Comparison of ENCODE assay signal across 1 cellular context in the genomic region with DNA sequence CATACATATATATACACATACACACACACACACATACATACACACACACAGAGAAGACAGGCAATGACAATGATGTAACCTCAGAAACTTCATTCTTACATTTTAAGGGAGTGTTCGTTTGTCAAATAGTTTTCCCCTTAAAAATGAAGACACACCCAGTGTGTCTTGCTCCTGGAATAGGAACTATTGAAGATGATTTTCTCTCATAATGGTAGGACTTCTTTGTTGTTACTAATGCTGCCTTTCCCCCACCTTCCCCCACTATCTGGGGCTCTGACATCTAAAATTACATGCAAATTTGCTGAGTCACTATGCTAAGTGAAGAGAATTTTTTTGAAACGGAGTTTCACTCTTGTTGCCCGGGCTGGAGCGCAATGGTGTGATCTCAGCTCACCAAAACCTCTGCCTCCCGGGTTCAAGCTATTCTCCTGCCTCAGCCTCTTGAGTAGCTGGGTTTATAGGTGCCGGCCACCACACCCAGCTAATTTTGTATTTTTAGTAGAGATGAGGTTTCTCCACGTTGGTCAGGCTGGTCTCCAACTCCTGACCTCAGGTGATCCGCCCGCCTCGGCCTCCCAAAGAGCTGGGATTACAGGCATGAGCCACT.
TF ChIP-seq lines count a peak whose summit lies in the region.
"Not testable (repeated sequence)": the region's sequence is repeated elsewhere in the genome, so short reads cannot be mapped to it uniquely, and the experiment has no call there.

No MANE protein-coding gene starts in this region.

TF ChIP-seq in K562, 482 proteins besides CTCF, POLR2A, EP300 and RAD21 (continued from another document and continues in another):
- peak; percentile 42; the same call in 1 of the 2 replicates for TF ChIP-seq TAF7 (tag; IDR thresholded peaks at IDR 0.05)
- TF ChIP-seq, protein P1, sequence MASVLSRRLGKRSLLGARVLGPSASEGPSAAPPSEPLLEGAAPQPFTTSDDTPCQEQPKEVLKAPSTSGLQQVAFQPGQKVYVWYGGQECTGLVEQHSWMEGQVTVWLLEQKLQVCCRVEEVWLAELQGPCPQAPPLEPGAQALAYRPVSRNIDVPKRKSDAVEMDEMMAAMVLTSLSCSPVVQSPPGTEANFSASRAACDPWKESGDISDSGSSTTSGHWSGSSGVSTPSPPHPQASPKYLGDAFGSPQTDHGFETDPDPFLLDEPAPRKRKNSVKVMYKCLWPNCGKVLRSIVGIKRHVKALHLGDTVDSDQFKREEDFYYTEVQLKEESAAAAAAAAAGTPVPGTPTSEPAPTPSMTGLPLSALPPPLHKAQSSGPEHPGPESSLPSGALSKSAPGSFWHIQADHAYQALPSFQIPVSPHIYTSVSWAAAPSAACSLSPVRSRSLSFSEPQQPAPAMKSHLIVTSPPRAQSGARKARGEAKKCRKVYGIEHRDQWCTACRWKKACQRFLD (CRISPR knock-in tag; IDR thresholded peaks at IDR 0.05), result 0 out of 2 replicates have a peak, but pooled peaks have one; percentile 25
- peak; percentile 98 for TF ChIP-seq BACH1 (tag; IDR thresholded peaks at IDR 0.05)
- 0 out of 2 replicates have a peak, but pooled peaks have one; percentile 15 for TF ChIP-seq MYC (IDR thresholded peaks at IDR 0.05; ENCODE audit: low read depth, low read length)
- not testable (repeated sequence) for TF ChIP-seq MYC (CRISPR knock-in tag; IDR thresholded peaks at IDR 0.05; ENCODE audit: borderline replicate concordance, low read depth); ATF1 (CRISPR knock-in tag; IDR thresholded peaks at IDR 0.05); NR2C1 (IDR thresholded peaks at IDR 0.05)
- peak; percentile 99 for TF ChIP-seq NFE2 (IDR thresholded peaks at IDR 0.05; ENCODE audit: low read depth)
- TF ChIP-seq, protein P2, sequence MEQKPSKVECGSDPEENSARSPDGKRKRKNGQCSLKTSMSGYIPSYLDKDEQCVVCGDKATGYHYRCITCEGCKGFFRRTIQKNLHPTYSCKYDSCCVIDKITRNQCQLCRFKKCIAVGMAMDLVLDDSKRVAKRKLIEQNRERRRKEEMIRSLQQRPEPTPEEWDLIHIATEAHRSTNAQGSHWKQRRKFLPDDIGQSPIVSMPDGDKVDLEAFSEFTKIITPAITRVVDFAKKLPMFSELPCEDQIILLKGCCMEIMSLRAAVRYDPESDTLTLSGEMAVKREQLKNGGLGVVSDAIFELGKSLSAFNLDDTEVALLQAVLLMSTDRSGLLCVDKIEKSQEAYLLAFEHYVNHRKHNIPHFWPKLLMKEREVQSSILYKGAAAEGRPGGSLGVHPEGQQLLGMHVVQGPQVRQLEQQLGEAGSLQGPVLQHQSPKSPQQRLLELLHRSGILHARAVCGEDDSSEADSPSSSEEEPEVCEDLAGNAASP (IDR thresholded peaks at IDR 0.05), result peak; percentile 82
- 0 out of 4 replicates have a peak, but pooled peaks of 1 of the 2 experiments have one; percentile 42 for TF ChIP-seq HDAC1 (IDR thresholded peaks at IDR 0.05)
- peak; percentile 41; the same call in 1 of the 2 replicates for TF ChIP-seq ATF1 (tag; IDR thresholded peaks at IDR 0.05)
- TF ChIP-seq RNF2 (IDR thresholded peaks at IDR 0.05), result peak; percentile 64; the same call in 1 of the 2 replicates
- TF ChIP-seq, protein P3, sequence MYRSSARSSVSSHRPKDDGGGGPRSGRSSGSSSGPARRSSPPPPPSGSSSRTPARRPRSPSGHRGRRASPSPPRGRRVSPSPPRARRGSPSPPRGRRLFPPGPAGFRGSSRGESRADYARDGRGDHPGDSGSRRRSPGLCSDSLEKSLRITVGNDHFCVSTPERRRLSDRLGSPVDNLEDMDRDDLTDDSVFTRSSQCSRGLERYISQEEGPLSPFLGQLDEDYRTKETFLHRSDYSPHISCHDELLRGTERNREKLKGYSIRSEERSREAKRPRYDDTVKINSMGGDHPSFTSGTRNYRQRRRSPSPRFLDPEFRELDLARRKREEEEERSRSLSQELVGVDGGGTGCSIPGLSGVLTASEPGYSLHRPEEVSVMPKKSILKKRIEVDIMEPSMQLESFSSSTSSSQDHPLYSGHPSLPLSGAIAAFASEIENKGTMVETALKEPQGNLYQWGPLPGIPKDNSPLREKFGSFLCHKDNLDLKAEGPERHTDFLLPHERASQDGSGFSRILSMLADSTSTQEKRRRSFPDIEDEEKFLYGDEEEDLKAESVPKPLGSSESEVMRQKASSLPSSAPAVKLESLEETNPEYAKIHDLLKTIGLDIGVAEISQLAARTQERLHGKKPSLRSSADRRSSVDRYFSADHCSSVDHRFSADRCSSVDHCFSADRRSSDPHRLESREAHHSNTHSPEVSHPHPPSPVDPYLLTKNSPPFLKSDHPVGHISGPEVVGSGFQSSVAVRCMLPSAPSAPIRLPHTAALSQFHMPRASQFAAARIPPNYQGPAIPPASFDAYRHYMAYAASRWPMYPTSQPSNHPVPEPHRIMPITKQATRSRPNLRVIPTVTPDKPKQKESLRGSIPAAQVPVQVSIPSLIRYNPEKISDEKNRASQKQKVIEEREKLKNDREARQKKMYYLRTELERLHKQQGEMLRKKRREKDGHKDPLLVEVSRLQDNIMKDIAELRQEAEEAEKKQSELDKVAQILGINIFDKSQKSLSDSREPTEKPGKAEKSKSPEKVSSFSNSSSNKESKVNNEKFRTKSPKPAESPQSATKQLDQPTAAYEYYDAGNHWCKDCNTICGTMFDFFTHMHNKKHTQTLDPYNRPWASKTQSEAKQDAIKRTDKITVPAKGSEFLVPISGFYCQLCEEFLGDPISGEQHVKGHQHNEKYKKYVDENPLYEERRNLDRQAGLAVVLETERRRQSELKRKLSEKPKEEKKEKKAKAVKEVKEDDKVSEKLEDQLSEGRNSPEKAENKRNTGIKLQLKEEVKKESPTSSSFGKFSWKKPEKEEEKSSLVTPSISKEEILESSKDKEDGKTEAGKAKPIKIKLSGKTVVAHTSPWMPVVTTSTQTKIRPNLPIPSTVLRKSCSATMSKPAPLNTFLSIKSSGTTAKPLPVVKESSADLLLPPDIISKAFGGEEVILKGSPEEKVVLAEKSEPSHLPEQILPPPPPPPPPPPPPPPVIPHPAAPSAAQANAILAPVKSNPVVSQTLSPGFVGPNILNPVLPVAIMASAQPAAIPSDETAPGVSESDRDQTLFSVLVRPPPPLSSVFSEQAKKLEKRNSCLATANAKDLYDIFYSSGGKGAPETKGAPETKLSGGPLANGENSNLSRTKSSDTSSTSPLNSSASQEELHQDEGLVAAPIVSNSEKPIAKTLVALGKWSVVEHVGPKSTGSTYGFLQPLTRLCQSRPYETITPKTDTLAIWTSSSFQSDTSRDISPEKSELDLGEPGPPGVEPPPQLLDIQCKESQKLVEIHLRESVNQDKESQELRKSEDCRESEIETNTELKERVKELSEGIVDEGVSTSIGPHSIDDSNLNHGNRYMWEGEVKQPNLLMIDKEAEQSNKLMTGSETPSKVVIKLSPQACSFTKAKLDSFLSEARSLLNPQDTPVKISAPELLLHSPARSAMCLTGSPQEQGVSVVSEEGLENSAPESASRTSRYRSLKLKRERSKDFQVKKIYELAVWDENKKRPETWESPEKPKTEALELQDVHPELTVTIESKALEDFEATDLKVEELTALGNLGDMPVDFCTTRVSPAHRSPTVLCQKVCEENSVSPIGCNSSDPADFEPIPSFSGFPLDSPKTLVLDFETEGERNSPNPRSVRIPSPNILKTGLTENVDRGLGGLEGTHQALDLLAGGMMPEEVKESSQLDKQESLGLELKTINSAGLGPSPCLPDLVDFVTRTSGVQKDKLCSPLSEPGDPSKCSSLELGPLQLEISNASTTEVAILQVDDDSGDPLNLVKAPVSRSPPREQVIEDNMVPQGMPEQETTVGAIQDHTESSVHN (IDR thresholded peaks at IDR 0.05; ENCODE audit: borderline replicate concordance in 1 of 2, low read depth in 1 of 2), result 0 out of 4 replicates have a peak, but pooled peaks of 1 of the 2 experiments have one; percentile 39
- peak; percentile 29 for TF ChIP-seq TAF9B (IDR thresholded peaks at IDR 0.05; ENCODE audit: partially characterized antibody)
- TF ChIP-seq L3MBTL2 (IDR thresholded peaks at IDR 0.05), result peak; percentile 30; the same call in 1 of the 2 replicates
- TF ChIP-seq, protein P4, sequence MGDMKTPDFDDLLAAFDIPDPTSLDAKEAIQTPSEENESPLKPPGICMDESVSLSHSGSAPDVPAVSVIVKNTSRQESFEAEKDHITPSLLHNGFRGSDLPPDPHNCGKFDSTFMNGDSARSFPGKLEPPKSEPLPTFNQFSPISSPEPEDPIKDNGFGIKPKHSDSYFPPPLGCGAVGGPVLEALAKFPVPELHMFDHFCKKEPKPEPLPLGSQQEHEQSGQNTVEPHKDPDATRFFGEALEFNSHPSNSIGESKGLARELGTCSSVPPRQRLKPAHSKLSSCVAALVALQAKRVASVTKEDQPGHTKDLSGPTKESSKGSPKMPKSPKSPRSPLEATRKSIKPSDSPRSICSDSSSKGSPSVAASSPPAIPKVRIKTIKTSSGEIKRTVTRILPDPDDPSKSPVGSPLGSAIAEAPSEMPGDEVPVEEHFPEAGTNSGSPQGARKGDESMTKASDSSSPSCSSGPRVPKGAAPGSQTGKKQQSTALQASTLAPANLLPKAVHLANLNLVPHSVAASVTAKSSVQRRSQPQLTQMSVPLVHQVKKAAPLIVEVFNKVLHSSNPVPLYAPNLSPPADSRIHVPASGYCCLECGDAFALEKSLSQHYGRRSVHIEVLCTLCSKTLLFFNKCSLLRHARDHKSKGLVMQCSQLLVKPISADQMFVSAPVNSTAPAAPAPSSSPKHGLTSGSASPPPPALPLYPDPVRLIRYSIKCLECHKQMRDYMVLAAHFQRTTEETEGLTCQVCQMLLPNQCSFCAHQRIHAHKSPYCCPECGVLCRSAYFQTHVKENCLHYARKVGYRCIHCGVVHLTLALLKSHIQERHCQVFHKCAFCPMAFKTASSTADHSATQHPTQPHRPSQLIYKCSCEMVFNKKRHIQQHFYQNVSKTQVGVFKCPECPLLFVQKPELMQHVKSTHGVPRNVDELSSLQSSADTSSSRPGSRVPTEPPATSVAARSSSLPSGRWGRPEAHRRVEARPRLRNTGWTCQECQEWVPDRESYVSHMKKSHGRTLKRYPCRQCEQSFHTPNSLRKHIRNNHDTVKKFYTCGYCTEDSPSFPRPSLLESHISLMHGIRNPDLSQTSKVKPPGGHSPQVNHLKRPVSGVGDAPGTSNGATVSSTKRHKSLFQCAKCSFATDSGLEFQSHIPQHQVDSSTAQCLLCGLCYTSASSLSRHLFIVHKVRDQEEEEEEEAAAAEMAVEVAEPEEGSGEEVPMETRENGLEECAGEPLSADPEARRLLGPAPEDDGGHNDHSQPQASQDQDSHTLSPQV (IDR thresholded peaks at IDR 0.05), result peak; percentile 89; the same call in 1 of the 2 replicates
- TF ChIP-seq, protein P5, sequence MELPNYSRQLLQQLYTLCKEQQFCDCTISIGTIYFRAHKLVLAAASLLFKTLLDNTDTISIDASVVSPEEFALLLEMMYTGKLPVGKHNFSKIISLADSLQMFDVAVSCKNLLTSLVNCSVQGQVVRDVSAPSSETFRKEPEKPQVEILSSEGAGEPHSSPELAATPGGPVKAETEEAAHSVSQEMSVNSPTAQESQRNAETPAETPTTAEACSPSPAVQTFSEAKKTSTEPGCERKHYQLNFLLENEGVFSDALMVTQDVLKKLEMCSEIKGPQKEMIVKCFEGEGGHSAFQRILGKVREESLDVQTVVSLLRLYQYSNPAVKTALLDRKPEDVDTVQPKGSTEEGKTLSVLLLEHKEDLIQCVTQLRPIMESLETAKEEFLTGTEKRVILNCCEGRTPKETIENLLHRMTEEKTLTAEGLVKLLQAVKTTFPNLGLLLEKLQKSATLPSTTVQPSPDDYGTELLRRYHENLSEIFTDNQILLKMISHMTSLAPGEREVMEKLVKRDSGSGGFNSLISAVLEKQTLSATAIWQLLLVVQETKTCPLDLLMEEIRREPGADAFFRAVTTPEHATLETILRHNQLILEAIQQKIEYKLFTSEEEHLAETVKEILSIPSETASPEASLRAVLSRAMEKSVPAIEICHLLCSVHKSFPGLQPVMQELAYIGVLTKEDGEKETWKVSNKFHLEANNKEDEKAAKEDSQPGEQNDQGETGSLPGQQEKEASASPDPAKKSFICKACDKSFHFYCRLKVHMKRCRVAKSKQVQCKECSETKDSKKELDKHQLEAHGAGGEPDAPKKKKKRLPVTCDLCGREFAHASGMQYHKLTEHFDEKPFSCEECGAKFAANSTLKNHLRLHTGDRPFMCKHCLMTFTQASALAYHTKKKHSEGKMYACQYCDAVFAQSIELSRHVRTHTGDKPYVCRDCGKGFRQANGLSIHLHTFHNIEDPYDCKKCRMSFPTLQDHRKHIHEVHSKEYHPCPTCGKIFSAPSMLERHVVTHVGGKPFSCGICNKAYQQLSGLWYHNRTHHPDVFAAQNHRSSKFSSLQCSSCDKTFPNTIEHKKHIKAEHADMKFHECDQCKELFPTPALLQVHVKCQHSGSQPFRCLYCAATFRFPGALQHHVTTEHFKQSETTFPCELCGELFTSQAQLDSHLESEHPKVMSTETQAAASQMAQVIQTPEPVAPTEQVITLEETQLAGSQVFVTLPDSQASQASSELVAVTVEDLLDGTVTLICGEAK (IDR thresholded peaks at IDR 0.05), result 0 out of 2 replicates have a peak, but pooled peaks have one; percentile 18
- TF ChIP-seq, protein P5 (CRISPR knock-in tag; IDR thresholded peaks at IDR 0.05), result not testable (repeated sequence)
- TF ChIP-seq NCOA1 (IDR thresholded peaks at IDR 0.05; ENCODE audit: low read depth), result 0 out of 2 replicates have a peak, but pooled peaks have one; percentile 39
- TF ChIP-seq SUPT5H (IDR thresholded peaks at IDR 0.05), result peak; percentile 40; the same call in 1 of the 2 replicates
- TF ChIP-seq NR2C1 (tag; IDR thresholded peaks at IDR 0.05), result peak; percentile 61; the same call in 1 of the 2 replicates
- peak; percentile 66; the same call in 1 of the 2 replicates for TF ChIP-seq ZNF175 (CRISPR knock-in tag; IDR thresholded peaks at IDR 0.05; ENCODE audit: low read depth)
- 0 out of 4 replicates have a peak, but pooled peaks of 1 of the 2 experiments have one; percentile 30 for TF ChIP-seq SRF (CRISPR knock-in tag; IDR thresholded peaks at IDR 0.05)
- peak; percentile 91 for TF ChIP-seq GATAD2A (IDR thresholded peaks at IDR 0.05)
- TF ChIP-seq MECOM (CRISPR knock-in tag; IDR thresholded peaks at IDR 0.05), result peak; percentile 50; the same call in 1 of the 2 replicates
- peak; percentile 41 for TF ChIP-seq NCOR1 (IDR thresholded peaks at IDR 0.05)
- TF ChIP-seq ARNT (IDR thresholded peaks at IDR 0.05), result peak in 1 of 2 experiments; percentile 61; a peak in 1 of 4 replicates
